8 cellular contexts compared by ENCODE assay signal in genomic region chr16:48384305-48384981, GRCh38. TPM values are rescaled to one million over a fixed set of nuclear protein-coding genes. Genes with fewer than 3 reads are reported as not detected.
DNase-seq lines count a peak whose midpoint lies in the region; ATAC-seq, FAIRE-seq and TF ChIP-seq lines count a peak whose summit lies in the region.

No MANE protein-coding gene starts in this region.

- H3K36me3 ChIP-seq in ES-I3 (ENCODE audit: insufficient read depth, low read length) (no peaks in the 10 kb centered on the region), bronchial epithelial cell (ENCODE audit: control insufficient read depth, insufficient read depth, low read length) (no peaks in the 10 kb centered on the region), iPS-20b (ENCODE audit: insufficient read depth, low read depth, low read length) (no peaks in the 10 kb centered on the region), skeletal muscle satellite cell (ENCODE audit: insufficient read depth, low read length) (no peaks in the 10 kb centered on the region)

- peak overlapping the region; percentile 90 for H3K4me3 Mint-ChIP-seq in T-helper 1 cell treated with Interleukin-12 subunit alpha and Interleukin-12 subunit beta and Interleukin-4 antibody, amounts not matched to agents 30 μg/mL and 1 μg/mL, for 36 hours

- peak overlapping the region; percentile 59 for H3K27ac ChIP-seq in iPS-20b (ENCODE audit: low read length)

- peaks cover 26% of the 10 kb centered on the region for H3K4me1 Mint-ChIP-seq in T-helper 1 cell treated with Interleukin-12 subunit alpha and Interleukin-12 subunit beta and Interleukin-4 antibody, amounts not matched to agents 30 μg/mL and 1 μg/mL, for 36 hours (ENCODE audit: low read depth)

- H3K9me3 Mint-ChIP-seq in T-helper 1 cell treated with Interleukin-12 subunit alpha and Interleukin-12 subunit beta and Interleukin-4 antibody, amounts not matched to agents 30 μg/mL and 1 μg/mL, for 36 hours = no peaks in the 10 kb centered on the region

- DNase-seq in GM20000 (ENCODE audit: low spot score) = peak; percentile 89
- no peak for DNase-seq in bronchial epithelial cell (ENCODE audit: low read depth)
- no peak for DNase-seq in NCI-H1048 (lab: John Stamatoyannopoulos, UW)

- H3K4me3 ChIP-seq in bronchial epithelial cell (ENCODE audit: low read depth, low read length) (peak overlapping the region; percentile 84), iPS-20b (ENCODE audit: low read length) (peak overlapping the region; percentile 88), skeletal muscle satellite cell (ENCODE audit: low read length) (peak overlapping the region; percentile 87)

- H3K9me3 ChIP-seq in ES-I3 (ENCODE audit: control insufficient read depth, insufficient read depth, low read length) = no peaks in the 10 kb centered on the region
- no peaks in the 10 kb centered on the region for H3K9me3 ChIP-seq in iPS-20b (ENCODE audit: insufficient read depth, low read depth, low read length)
- no peaks in the 10 kb centered on the region for H3K9me3 ChIP-seq in skeletal muscle satellite cell (replicated peaks; ENCODE audit: low read length)

- H3K36me3 Mint-ChIP-seq in T-helper 1 cell treated with Interleukin-12 subunit alpha and Interleukin-12 subunit beta and Interleukin-4 antibody, amounts not matched to agents 30 μg/mL and 1 μg/mL, for 36 hours (ENCODE audit: low read depth) = peaks cover 2% of the 10 kb centered on the region

- H3K9ac ChIP-seq in ES-I3 (ENCODE audit: low read depth, low read length) (peak overlapping the region; percentile 86), iPS-20b (ENCODE audit: low read depth, low read length) (peak overlapping the region; percentile 92), skeletal muscle satellite cell (ENCODE audit: low read depth, low read length) (peak overlapping the region; percentile 97)

- peak overlapping the region; percentile 79 for H3K4me2 ChIP-seq in skeletal muscle satellite cell (ENCODE audit: low read length)

- H3K27me3 Mint-ChIP-seq in T-helper 1 cell treated with Interleukin-12 subunit alpha and Interleukin-12 subunit beta and Interleukin-4 antibody, amounts not matched to agents 30 μg/mL and 1 μg/mL, for 36 hours (ENCODE audit: low read depth) = peaks cover 5% of the 10 kb centered on the region

- no peak for TF ChIP-seq CTCF in GM20000 (IDR thresholded peaks at IDR 0.05; ENCODE audit: extremely low read depth, missing control alignments)
- TF ChIP-seq CTCF in bronchial epithelial cell (IDR thresholded peaks at IDR 0.05; ENCODE audit: insufficient read depth, low read length, severe bottlenecking) = no peak

- FAIRE-seq in bronchial epithelial cell (lab: Jason Lieb, UNC) = no peak

- peak; percentile 35 for ATAC-seq in HG03521 (IDR thresholded peaks at IDR 0.05; ENCODE audit: unreplicated experiment)

- peak overlapping the region; percentile 91 for H3K27ac Mint-ChIP-seq in T-helper 1 cell treated with Interleukin-12 subunit alpha and Interleukin-12 subunit beta and Interleukin-4 antibody, amounts not matched to agents 30 μg/mL and 1 μg/mL, for 36 hours

- H3K27me3 ChIP-seq in bronchial epithelial cell (ENCODE audit: control insufficient read depth, insufficient read depth, low read length) = no peaks in the 10 kb centered on the region
- H3K27me3 ChIP-seq in iPS-20b (ENCODE audit: insufficient read depth, low read length) = no peaks in the 10 kb centered on the region
- no peaks in the 10 kb centered on the region for H3K27me3 ChIP-seq in skeletal muscle satellite cell (ENCODE audit: control insufficient read depth, insufficient read depth, low read length)

- H3K4me1 ChIP-seq in ES-I3 (ENCODE audit: insufficient read depth, low read length) (peaks cover 14% of the 10 kb centered on the region), iPS-20b (ENCODE audit: insufficient read depth, low read length) (peaks cover 20% of the 10 kb centered on the region), skeletal muscle satellite cell (ENCODE audit: control insufficient read depth, insufficient read depth, low read length) (peaks cover 25% of the 10 kb centered on the region)

RNA-seq across cellular contexts. Expression of gene SIAH1, which starts 0.8 kb away (rescaled TPM):
- 59.5 and 60.0 TPM in 2 replicates for total RNA-seq in bronchial epithelial cell
- 17.0 and 18.3 TPM in 2 replicates for total RNA-seq in skeletal muscle satellite cell (2012; rRNA removed)
